Comparison of ENCODE assay signal across 8 cellular contexts in the genomic region with DNA sequence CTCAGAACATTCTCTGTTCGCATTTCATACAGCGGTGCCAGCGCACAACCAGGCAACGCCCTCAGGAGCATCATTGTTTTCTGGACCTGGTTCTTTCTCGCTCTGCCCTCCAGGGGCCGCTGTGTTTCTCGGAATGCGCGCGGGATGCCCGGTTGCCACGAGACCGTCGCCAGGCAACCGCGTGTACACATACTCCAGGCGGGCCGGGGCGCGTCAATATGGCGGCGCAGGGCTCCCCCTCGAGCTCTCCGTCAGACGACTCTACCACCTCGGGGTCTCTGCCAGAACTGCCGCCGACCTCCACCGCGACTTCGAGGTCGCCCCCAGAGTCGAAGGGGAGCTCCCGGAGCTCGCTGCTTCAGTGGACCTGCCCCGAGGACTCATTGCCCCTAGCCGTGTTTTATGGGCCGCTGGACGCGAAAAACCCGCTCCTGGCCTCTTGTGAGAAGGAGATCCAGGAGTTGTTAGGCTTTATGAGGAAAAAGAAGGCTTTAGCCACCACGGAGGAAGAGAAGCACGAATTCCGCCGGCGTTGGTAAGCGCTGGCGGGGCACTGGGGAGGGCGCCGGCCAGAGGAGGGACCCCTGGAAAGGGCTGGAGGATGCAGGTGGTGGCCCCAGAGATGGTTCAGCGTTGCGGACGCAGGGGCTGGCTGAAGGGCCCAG. TPM values are rescaled to one million over a fixed set of nuclear protein-coding genes. Genes with fewer than 3 reads are reported as not detected.
DNase-seq lines count a peak whose midpoint lies in the region; ATAC-seq and TF ChIP-seq lines count a peak whose summit lies in the region.

Gene CFAP54, plus strand, starts transcription at position 186 of the 665 bp plus-strand sequence. Its CDS starts 33 bp downstream, at position 219.

- intact Hi-C loops in Panc1 (cut with micrococcal nuclease; ENCODE audit: unreplicated experiment): no loop called here
- intact Hi-C loops in activated T-helper 1 cell treated with anti-CD3 and anti-CD28 coated beads, Interleukin-12 subunit alpha, Interleukin-12 subunit beta, Interleukin-2, Interleukin-4 antibody, amounts not matched to agents 30 ng/mL and 10 ng/mL and 1 ng/mL, durations not matched to agents 14 hours and 24 hours and 36 hours (cut with micrococcal nuclease): loop anchor here (1.0 to 5.0 kb wide), 12 partner anchors 12 to 631 kb away; partner anchors contain the start of genes LTA4H, NEDD1 and SNRPF
- intact Hi-C loops in naive thymus-derived CD4-positive, alpha-beta T cell (cut with micrococcal nuclease): loop anchor here (1.0 to 5.0 kb wide), 14 partner anchors 12 to 632 kb away; partner anchors contain the start of genes LTA4H (in 2 of the 2), AMDHD1 (in 1 of the 2), CCDC38 (in 1 of the 2) and ELK3 (in 1 of the 2)

- H3K27ac ChIP-seq in KMS-11 (peak within 1 kb of the TSS; percentile 51), Panc1 (ENCODE audit: low read length) (no peak within 1 kb of the TSS), fibroblast of lung (ENCODE audit: insufficient read depth, low read length) (peak within 1 kb of the TSS; percentile 99)
- H3K27ac ChIP-seq in naive thymus-derived CD4-positive, alpha-beta T cell (ENCODE audit: low read depth, low read length): peak within 1 kb of the TSS; percentile 66

- H3K79me2 ChIP-seq in KMS-11 (ENCODE audit: insufficient read depth, low read depth): no peaks in the 10 kb centered on the region
- no peaks in the 10 kb centered on the region for H3K79me2 ChIP-seq in fibroblast of lung (ENCODE audit: control insufficient read depth, insufficient read depth, low read length)

- peak within 1 kb of the TSS; percentile 68 for H3K4me2 ChIP-seq in KMS-11
- peak within 1 kb of the TSS; percentile 95 for H3K4me2 ChIP-seq in fibroblast of lung (ENCODE audit: extremely low read depth, insufficient read depth, low read length)

- DNase-seq in DMS153 treated with DMSO at 0.1 percent for 48 hours (lab: John Stamatoyannopoulos, UW; ENCODE audit: unreplicated experiment) (peak; percentile 89), Panc1 (ENCODE audit: low read depth, low spot score) (peak; percentile 82), fibroblast of lung (ENCODE audit: low read depth in 2 of 2) (peak; percentile 88 to 92)
- DNase-seq in activated T-helper 1 cell treated with anti-CD3 and anti-CD28 coated beads, Interleukin-12 subunit alpha, Interleukin-12 subunit beta, Interleukin-2, Interleukin-4 antibody, amounts not matched to agents 30 ng/mL and 10 ng/mL and 1 ng/mL, durations not matched to agents 14 hours and 24 hours and 36 hours (ENCODE audit: low spot score): peak; percentile 92
- peak; percentile 91 to 97 (median 94) for DNase-seq in naive thymus-derived CD4-positive, alpha-beta T cell

- no peaks in the 10 kb centered on the region for H3K36me3 ChIP-seq in KMS-11 (ENCODE audit: insufficient read depth)
- no peaks in the 10 kb centered on the region for H3K36me3 ChIP-seq in Panc1 (ENCODE audit: control insufficient read depth, insufficient read depth, low read length)
- no peaks in the 10 kb centered on the region for H3K36me3 ChIP-seq in fibroblast of lung (ENCODE audit: control insufficient read depth, insufficient read depth, low read length)
- H3K36me3 ChIP-seq in naive thymus-derived CD4-positive, alpha-beta T cell (ENCODE audit: control insufficient read depth in 2 of 3, insufficient read depth in 3 of 3, low read length in 3 of 3): no peaks in the 10 kb centered on the region

- H3K4me1 ChIP-seq in KMS-11 (ENCODE audit: low read depth, poor library complexity, severe bottlenecking): peaks cover 23% of the 10 kb centered on the region
- H3K4me1 ChIP-seq in Panc1 (ENCODE audit: control insufficient read depth, insufficient read depth, low read length): 0 out of 2 replicates have a peak, but pooled peaks cover 3% of the 10 kb centered on the region
- H3K4me1 ChIP-seq in fibroblast of lung (ENCODE audit: control insufficient read depth, extremely low read depth, insufficient read depth, low read length): peaks cover 7% of the 10 kb centered on the region
- H3K4me1 ChIP-seq in naive thymus-derived CD4-positive, alpha-beta T cell (ENCODE audit: control insufficient read depth in 2 of 2, insufficient read depth in 2 of 2, low read length in 2 of 2): peaks cover 7 to 12% of the 10 kb centered on the region in 2 donors

- H3K27me3 ChIP-seq in KMS-11 (ENCODE audit: insufficient read depth, low read depth) (no peaks in the 10 kb centered on the region), Panc1 (ENCODE audit: control insufficient read depth, insufficient read depth, low read length) (no peaks in the 10 kb centered on the region), fibroblast of lung (ENCODE audit: control insufficient read depth, insufficient read depth, low read length) (no peaks in the 10 kb centered on the region)
- H3K27me3 ChIP-seq in naive thymus-derived CD4-positive, alpha-beta T cell (ENCODE audit: control insufficient read depth in 2 of 2, insufficient read depth in 2 of 2, low read length in 2 of 2): no peaks in the 10 kb centered on the region

- CTCF ChIA-PET in Panc1 (lab: Charles Lee): interaction anchor here (0.6 to 0.7 kb wide), 4 partner anchors 12 to 127 kb away, joined by 3 to 5 read pairs (median 4); no protein-coding TSS in a partner anchor
- CTCF ChIA-PET in naive thymus-derived CD4-positive, alpha-beta T cell (lab: Charles Lee): interaction anchor here (0.6 to 3.9 kb wide), 9 partner anchors 12 to 1520 kb away, joined by 3 to 35 read pairs (median 4); no protein-coding TSS in a partner anchor

- BruUV-seq in Panc1 (replicated peaks; lab: Mats Ljungman, UMichigan): no TSS peak

- TF ChIP-seq CTCF in KMS-11 (conservative IDR thresholded peaks at IDR 0.05; ENCODE audit: low read depth, low read length) (peak; percentile 68), Panc1 (IDR thresholded peaks at IDR 0.05) (peak; percentile 95), fibroblast of lung (conservative IDR thresholded peaks at IDR 0.05 in 1 of 2, IDR thresholded peaks at IDR 0.05 in 1 of 2; ENCODE audit: low read depth in 1 of 2, low read length in 2 of 2) (peak; percentile 87 to 89)

- H4K20me1 ChIP-seq in KMS-11 (ENCODE audit: insufficient read depth) (no peaks in the 10 kb centered on the region), fibroblast of lung (ENCODE audit: control insufficient read depth, extremely low read depth, insufficient read depth, low read length) (no peaks in the 10 kb centered on the region)

- peak within 1 kb of the TSS; percentile 85 for H3K27ac Mint-ChIP-seq in activated T-helper 1 cell treated with anti-CD3 and anti-CD28 coated beads, Interleukin-12 subunit alpha, Interleukin-12 subunit beta, Interleukin-2, Interleukin-4 antibody, amounts not matched to agents 30 ng/mL and 10 ng/mL and 1 ng/mL, durations not matched to agents 14 hours and 24 hours and 36 hours
- H3K27ac Mint-ChIP-seq in naive thymus-derived CD4-positive, alpha-beta T cell: peak within 1 kb of the TSS; percentile 68 to 96 (median 89)
- peak within 1 kb of the TSS; percentile 85 for H3K27ac Mint-ChIP-seq in stimulated activated memory B cell treated with anti-CD40 and anti-IgM and Interleukin-4, amounts not matched to agents 10 μg/mL and 1 μg/mL and 100 μg/mL, for 72 hours

- peak within 1 kb of the TSS; percentile 84 for H2AFZ ChIP-seq in KMS-11 (ENCODE audit: low read depth)
- H2AFZ ChIP-seq in fibroblast of lung (ENCODE audit: low read length): peak within 1 kb of the TSS; percentile 68

- H3K9me3 Mint-ChIP-seq in activated T-helper 1 cell treated with anti-CD3 and anti-CD28 coated beads, Interleukin-12 subunit alpha, Interleukin-12 subunit beta, Interleukin-2, Interleukin-4 antibody, amounts not matched to agents 30 ng/mL and 10 ng/mL and 1 ng/mL, durations not matched to agents 14 hours and 24 hours and 36 hours: no peaks in the 10 kb centered on the region
- H3K9me3 Mint-ChIP-seq in naive thymus-derived CD4-positive, alpha-beta T cell: peaks cover 0 to 2% (median 0%) of the 10 kb centered on the region in 11 donors
- no peaks in the 10 kb centered on the region for H3K9me3 Mint-ChIP-seq in stimulated activated memory B cell treated with anti-CD40 and anti-IgM and Interleukin-4, amounts not matched to agents 10 μg/mL and 1 μg/mL and 100 μg/mL, for 72 hours

- peak within 1 kb of the TSS; percentile 78 for H3K9ac ChIP-seq in KMS-11
- peak within 1 kb of the TSS; percentile 98 for H3K9ac ChIP-seq in fibroblast of lung (ENCODE audit: insufficient read depth, low read length)

- H3K4me1 Mint-ChIP-seq in activated T-helper 1 cell treated with anti-CD3 and anti-CD28 coated beads, Interleukin-12 subunit alpha, Interleukin-12 subunit beta, Interleukin-2, Interleukin-4 antibody, amounts not matched to agents 30 ng/mL and 10 ng/mL and 1 ng/mL, durations not matched to agents 14 hours and 24 hours and 36 hours (ENCODE audit: low read depth): peaks cover 42% of the 10 kb centered on the region
- H3K4me1 Mint-ChIP-seq in naive thymus-derived CD4-positive, alpha-beta T cell: peaks cover 14 to 36% (median 22%) of the 10 kb centered on the region in 7 donors
- peaks cover 25% of the 10 kb centered on the region for H3K4me1 Mint-ChIP-seq in stimulated activated memory B cell treated with anti-CD40 and anti-IgM and Interleukin-4, amounts not matched to agents 10 μg/mL and 1 μg/mL and 100 μg/mL, for 72 hours

- ATAC-seq in GM21737 (IDR thresholded peaks at IDR 0.05; ENCODE audit: unreplicated experiment): peak; percentile 95
- ATAC-seq in Panc1: peak; percentile 98
- ATAC-seq in naive thymus-derived CD4-positive, alpha-beta T cell: peak; percentile 96
- ATAC-seq in stimulated activated memory B cell treated with anti-CD40 and anti-IgM and Interleukin-4, amounts not matched to agents 10 μg/mL and 1 μg/mL and 100 μg/mL, for 72 hours: peak; percentile 94

- in situ Hi-C loops in Panc1 (cut with HindIII; ENCODE audit: low pct_unique_long_range_greater_than_20kb, low sequenced_read_pairs): no loop called here

- H3K9me3 ChIP-seq in Panc1 (ENCODE audit: control insufficient read depth, insufficient read depth, low read depth, low read length) (no peaks in the 10 kb centered on the region), fibroblast of lung (ENCODE audit: control insufficient read depth, insufficient read depth, low read depth, low read length) (no peaks in the 10 kb centered on the region)
- no peaks in the 10 kb centered on the region for H3K9me3 ChIP-seq in naive thymus-derived CD4-positive, alpha-beta T cell (ENCODE audit: control insufficient read depth in 2 of 3, low read length in 3 of 3)

- no peaks in the 10 kb centered on the region for H3K36me3 Mint-ChIP-seq in activated T-helper 1 cell treated with anti-CD3 and anti-CD28 coated beads, Interleukin-12 subunit alpha, Interleukin-12 subunit beta, Interleukin-2, Interleukin-4 antibody, amounts not matched to agents 30 ng/mL and 10 ng/mL and 1 ng/mL, durations not matched to agents 14 hours and 24 hours and 36 hours (ENCODE audit: low read depth)
- H3K36me3 Mint-ChIP-seq in naive thymus-derived CD4-positive, alpha-beta T cell: no peaks in the 10 kb centered on the region
- no peaks in the 10 kb centered on the region for H3K36me3 Mint-ChIP-seq in stimulated activated memory B cell treated with anti-CD40 and anti-IgM and Interleukin-4, amounts not matched to agents 10 μg/mL and 1 μg/mL and 100 μg/mL, for 72 hours

- POLR2A ChIA-PET in Panc1 (lab: Charles Lee): interaction anchor here (0.6 kb wide), 1 partner anchor 88 kb away, joined by 5 read pairs; no protein-coding TSS in a partner anchor
- POLR2A ChIA-PET in naive thymus-derived CD4-positive, alpha-beta T cell (lab: Charles Lee): interaction anchor here (0.7 to 1.5 kb wide), 6 partner anchors 12 to 281 kb away, joined by 3 to 6 read pairs (median 4); no protein-coding TSS in a partner anchor

- no peak within 1 kb of the TSS for H3K4me3 ChIP-seq in KMS-11 (IDR thresholded peaks at IDR 0.05; ENCODE audit: insufficient read depth, low read depth, low read length)
- H3K4me3 ChIP-seq in Panc1 (ENCODE audit: low read depth in 2 of 2, low read length in 2 of 2): peak within 1 kb of the TSS; percentile 70 to 85
- peak within 1 kb of the TSS; percentile 66 to 88 (median 81) for H3K4me3 ChIP-seq in fibroblast of lung (replicated peaks in 1 of 4; ENCODE audit: control extremely low read depth in 1 of 4, insufficient read depth in 1 of 4, low read depth in 3 of 4, low read length in 4 of 4)
- peak within 1 kb of the TSS; percentile 71 for H3K4me3 ChIP-seq in naive thymus-derived CD4-positive, alpha-beta T cell (ENCODE audit: low read length)

- peaks cover 25% of the 10 kb centered on the region for H3K27me3 Mint-ChIP-seq in activated T-helper 1 cell treated with anti-CD3 and anti-CD28 coated beads, Interleukin-12 subunit alpha, Interleukin-12 subunit beta, Interleukin-2, Interleukin-4 antibody, amounts not matched to agents 30 ng/mL and 10 ng/mL and 1 ng/mL, durations not matched to agents 14 hours and 24 hours and 36 hours (ENCODE audit: insufficient read depth)
- H3K27me3 Mint-ChIP-seq in naive thymus-derived CD4-positive, alpha-beta T cell: peaks cover 0 to 33% (median 0%) of the 10 kb centered on the region in 5 donors
- H3K27me3 Mint-ChIP-seq in stimulated activated memory B cell treated with anti-CD40 and anti-IgM and Interleukin-4, amounts not matched to agents 10 μg/mL and 1 μg/mL and 100 μg/mL, for 72 hours: peaks cover 7% of the 10 kb centered on the region

- H3K4me3 Mint-ChIP-seq in activated T-helper 1 cell treated with anti-CD3 and anti-CD28 coated beads, Interleukin-12 subunit alpha, Interleukin-12 subunit beta, Interleukin-2, Interleukin-4 antibody, amounts not matched to agents 30 ng/mL and 10 ng/mL and 1 ng/mL, durations not matched to agents 14 hours and 24 hours and 36 hours: peak within 1 kb of the TSS; percentile 86
- peak within 1 kb of the TSS; percentile 77 to 93 (median 88) for H3K4me3 Mint-ChIP-seq in naive thymus-derived CD4-positive, alpha-beta T cell
- H3K4me3 Mint-ChIP-seq in stimulated activated memory B cell treated with anti-CD40 and anti-IgM and Interleukin-4, amounts not matched to agents 10 μg/mL and 1 μg/mL and 100 μg/mL, for 72 hours: peak within 1 kb of the TSS; percentile 91

RNA-seq across cellular contexts. Expression of gene CFAP54, which starts in this region (rescaled TPM):
- 0.64 TPM for total RNA-seq in Panc1 (2021; ENCODE audit: unreplicated experiment)
- polyA plus RNA-seq in Panc1 (2012; ENCODE audit: insufficient read length): 0.82 TPM
- total RNA-seq in activated T-helper 1 cell treated with anti-CD3 and anti-CD28 coated beads, Interleukin-12 subunit alpha, Interleukin-12 subunit beta, Interleukin-2, Interleukin-4 antibody, amounts not matched to agents 30 ng/mL and 10 ng/mL and 1 ng/mL, durations not matched to agents 14 hours and 24 hours and 36 hours: 0.17 and 0.34 TPM in 2 replicates
- total RNA-seq in fibroblast of lung: 5.1 and 7.1 TPM in 2 replicates
- 0.62 and 0.93 TPM in 2 replicates for polyA plus RNA-seq in fibroblast of lung
- polyA plus RNA-seq in fibroblast of lung (2012): 0.54 and 0.83 TPM in 2 replicates
- 0.08 TPM in 1 of 2 replicates, not detected in the other for polyA minus RNA-seq in fibroblast of lung (ENCODE audit: low replicate concordance)
- total RNA-seq in naive thymus-derived CD4-positive, alpha-beta T cell: under 1 TPM; 0.22 to 0.93 (median 0.30) TPM
- under 1 TPM in 1 of 2 donors, not detected in 1; 0.07 TPM for polyA plus RNA-seq in naive thymus-derived CD4-positive, alpha-beta T cell

Comparison
In these comparisons a context has a peak if more than half of its experiments do, and no peak if none do; other contexts are left out.
1. Peak in DNase-seq, ATAC-seq and H3K4me3 ChIP-seq in Panc1; RNA of the gene not detected or under 1 TPM.
2. Peak in DNase-seq in activated T-helper 1 cell treated with anti-CD3 and anti-CD28 coated beads, Interleukin-12 subunit alpha, Interleukin-12 subunit beta, Interleukin-2, Interleukin-4 antibody, amounts not matched to agents 30 ng/mL and 10 ng/mL and 1 ng/mL, durations not matched to agents 14 hours and 24 hours and 36 hours; RNA of the gene not detected or under 1 TPM.
3. Peak in DNase-seq, ATAC-seq, H3K4me3 ChIP-seq and H3K27ac ChIP-seq in naive thymus-derived CD4-positive, alpha-beta T cell; RNA of the gene not detected or under 1 TPM.